Comparison of ENCODE assay signal across 9 cellular contexts in genomic region chr1:156435551-156436318, GRCh38.
DNase-seq lines count a peak whose midpoint lies in the region; ATAC-seq and TF ChIP-seq lines count a peak whose summit lies in the region.
"Had no signal": no experiment of that assay in that cellular context is flagged by ENCODE, and none has a peak within 500 bp of the region (broad histone marks: within the 10 kb centered on the region; RNA-seq: fewer than 3 reads in every experiment).

No MANE protein-coding gene starts in this region.

- peak overlapping the region; percentile 21 for H3K27ac Mint-ChIP-seq in T-helper 1 cell treated with Interleukin-12 subunit alpha and Interleukin-12 subunit beta and Interleukin-4 antibody, amounts not matched to agents 30 μg/mL and 1 μg/mL, for 36 hours
- no peak overlapping the region for H3K27ac Mint-ChIP-seq in activated naive CD8-positive, alpha-beta T cell treated with anti-CD3 and anti-CD28 coated beads, Interleukin-2, amount 50 U/mL, for 24 hours

- DNase-seq in T-helper 1 cell (no peak), left lung (peak in 1 of 2 donors; percentile 81), SKM-1 treated with dmso at 0.1 percent for 144 hours (lab: John Stamatoyannopoulos, UW; ENCODE audit: unreplicated experiment) (no peak), SHP77 (lab: John Stamatoyannopoulos, UW) (no peak)
- DNase-seq in activated naive CD8-positive, alpha-beta T cell treated with anti-CD3 and anti-CD28 coated beads, Interleukin-2, amount 50 U/mL, for 24 hours, result peak; percentile 38

- no peak for ATAC-seq in activated naive CD8-positive, alpha-beta T cell treated with anti-CD3 and anti-CD28 coated beads, Interleukin-2, amount 50 U/mL, for 24 hours
- ATAC-seq in left lung (peak; percentile 18), HG02884 (IDR thresholded peaks at IDR 0.05; ENCODE audit: unreplicated experiment) (no peak)

- H3K9me3 ChIP-seq in left lung, result no peaks in the 10 kb centered on the region
- no peaks in the 10 kb centered on the region for H3K9me3 ChIP-seq in thymus (ENCODE audit: control insufficient read depth)

- peaks cover 95% of the 10 kb centered on the region for H3K27me3 Mint-ChIP-seq in T-helper 1 cell treated with Interleukin-12 subunit alpha and Interleukin-12 subunit beta and Interleukin-4 antibody, amounts not matched to agents 30 μg/mL and 1 μg/mL, for 36 hours (ENCODE audit: low read depth)
- peaks cover 86% of the 10 kb centered on the region for H3K27me3 Mint-ChIP-seq in activated naive CD8-positive, alpha-beta T cell treated with anti-CD3 and anti-CD28 coated beads, Interleukin-2, amount 50 U/mL, for 24 hours

- H3K27ac ChIP-seq in left lung (no peak overlapping the region), thymus (ENCODE audit: low read depth) (no peak overlapping the region)
- H3K27ac ChIP-seq: HL-60 had no signal

- TF ChIP-seq CTCF in left lung (IDR thresholded peaks at IDR 0.05), result no peak

- peaks cover 20% of the 10 kb centered on the region for H3K4me1 Mint-ChIP-seq in T-helper 1 cell treated with Interleukin-12 subunit alpha and Interleukin-12 subunit beta and Interleukin-4 antibody, amounts not matched to agents 30 μg/mL and 1 μg/mL, for 36 hours (ENCODE audit: low read depth)
- H3K4me1 Mint-ChIP-seq in activated naive CD8-positive, alpha-beta T cell treated with anti-CD3 and anti-CD28 coated beads, Interleukin-2, amount 50 U/mL, for 24 hours, result peaks cover 50% of the 10 kb centered on the region

- WGBS in thymus, result 3% methylated on average over 84 of the region's 84 CpGs

- no peaks in the 10 kb centered on the region for H3K9me3 Mint-ChIP-seq in T-helper 1 cell treated with Interleukin-12 subunit alpha and Interleukin-12 subunit beta and Interleukin-4 antibody, amounts not matched to agents 30 μg/mL and 1 μg/mL, for 36 hours
- no peaks in the 10 kb centered on the region for H3K9me3 Mint-ChIP-seq in activated naive CD8-positive, alpha-beta T cell treated with anti-CD3 and anti-CD28 coated beads, Interleukin-2, amount 50 U/mL, for 24 hours

- H3K27me3 ChIP-seq in left lung (peaks cover 97 to 100% of the 10 kb centered on the region in 2 donors), thymus (ENCODE audit: control insufficient read depth, insufficient read depth) (peaks cover 79% of the 10 kb centered on the region)

- H3K36me3 Mint-ChIP-seq in T-helper 1 cell treated with Interleukin-12 subunit alpha and Interleukin-12 subunit beta and Interleukin-4 antibody, amounts not matched to agents 30 μg/mL and 1 μg/mL, for 36 hours (ENCODE audit: low read depth), result peaks cover 2% of the 10 kb centered on the region
- peaks cover 2% of the 10 kb centered on the region for H3K36me3 Mint-ChIP-seq in activated naive CD8-positive, alpha-beta T cell treated with anti-CD3 and anti-CD28 coated beads, Interleukin-2, amount 50 U/mL, for 24 hours (ENCODE audit: low read depth)

- peak overlapping the region; percentile 77 for H3K4me3 Mint-ChIP-seq in T-helper 1 cell treated with Interleukin-12 subunit alpha and Interleukin-12 subunit beta and Interleukin-4 antibody, amounts not matched to agents 30 μg/mL and 1 μg/mL, for 36 hours
- peak overlapping the region; percentile 76 for H3K4me3 Mint-ChIP-seq in activated naive CD8-positive, alpha-beta T cell treated with anti-CD3 and anti-CD28 coated beads, Interleukin-2, amount 50 U/mL, for 24 hours

- intact Hi-C loops in left lung (cut with DNase I), result no loop called here

- H3K4me1 ChIP-seq in left lung (peaks cover 10 to 16% of the 10 kb centered on the region in 2 donors), thymus (ENCODE audit: control insufficient read depth, insufficient read depth, low read length) (peaks cover 16% of the 10 kb centered on the region)

- no peaks in the 10 kb centered on the region for H3K36me3 ChIP-seq in left lung
- no peaks in the 10 kb centered on the region for H3K36me3 ChIP-seq in thymus (ENCODE audit: control insufficient read depth, insufficient read depth)

- H3K4me3 ChIP-seq in left lung (peak overlapping the region in 1 of 2 donors; percentile 22), thymus (ENCODE audit: low read length) (peak overlapping the region; percentile 43)
